Comparison of ENCODE assay signal across 10 cellular contexts in the genomic region with DNA sequence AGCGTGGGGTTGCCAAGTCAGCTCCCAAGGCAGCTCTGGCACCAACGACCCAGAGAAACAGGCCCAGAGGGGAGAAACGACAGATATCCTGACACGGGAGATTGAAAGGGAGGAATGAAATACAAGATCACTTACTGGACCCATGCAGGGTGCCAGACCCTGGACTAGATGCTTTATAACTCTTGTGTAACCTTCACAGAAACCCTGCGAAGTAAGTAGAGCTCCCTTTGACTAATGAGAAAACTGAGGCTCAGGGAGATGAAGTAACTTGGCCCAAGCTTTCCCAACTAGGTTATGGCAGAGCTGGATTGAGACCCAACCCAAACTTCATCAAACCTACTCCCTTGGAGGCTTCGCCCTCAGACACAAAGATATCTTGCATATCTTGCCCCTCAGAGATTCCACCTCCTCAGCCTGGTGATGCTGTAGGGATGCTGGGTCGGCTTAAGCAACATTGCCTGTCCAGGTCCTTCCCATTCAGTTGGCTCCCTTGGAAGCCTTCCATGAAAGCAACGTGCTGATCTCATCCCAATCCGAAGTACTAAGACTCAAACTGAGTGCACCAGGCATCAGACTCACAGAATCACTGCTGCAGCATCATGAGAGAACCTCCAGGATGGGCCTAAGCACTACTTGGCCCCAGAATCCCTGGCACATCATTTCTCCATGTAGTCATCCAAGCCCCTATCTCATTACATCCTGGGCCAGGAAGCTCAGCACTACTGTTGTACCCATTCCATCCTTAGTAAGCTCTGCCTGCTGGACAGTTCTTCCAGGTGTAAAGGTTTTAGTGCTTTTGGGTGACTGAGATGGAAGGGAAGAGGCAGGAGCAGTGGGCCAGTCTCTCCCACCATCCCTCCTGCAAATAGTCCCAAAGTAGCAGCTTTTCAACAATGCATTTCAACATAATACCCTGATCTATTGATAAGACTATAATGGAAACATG. TPM values are rescaled to one million over a fixed set of nuclear protein-coding genes. Genes with fewer than 3 reads are reported as not detected.
DNase-seq lines count a peak whose midpoint lies in the region; ATAC-seq and TF ChIP-seq lines count a peak whose summit lies in the region.
"Had no signal": no experiment of that assay in that cellular context is flagged by ENCODE, and none has a peak within 500 bp of the region (broad histone marks: within the 10 kb centered on the region; RNA-seq: fewer than 3 reads in every experiment).

No MANE protein-coding gene starts in this region.

- ATAC-seq in HG02973 (IDR thresholded peaks at IDR 0.05; ENCODE audit: unreplicated experiment) = no peak

- no peaks in the 10 kb centered on the region for H3K9me3 ChIP-seq in HEK293 (ENCODE audit: control insufficient read depth, insufficient read depth, low read depth, low read length)
- H3K9me3 ChIP-seq in breast epithelium = no peaks in the 10 kb centered on the region
- H3K9me3 ChIP-seq in mucosa of stomach (ENCODE audit: control insufficient read depth, low read length) = no peaks in the 10 kb centered on the region
- H3K9me3 ChIP-seq in SJCRH30 (replicated peaks) = no peaks in the 10 kb centered on the region

- POLR2A ChIA-PET in HEK293 (lab: Yijun Ruan, JAX) = interaction anchor here (0.8 to 4.1 kb wide), 5 partner anchors 14 to 61 kb away, joined by 3 to 25 read pairs (median 4); a partner anchor contains a TSS

- intact Hi-C loops in breast epithelium (cut with DNase I; ENCODE audit: low total_unique reads) (no loop called here), posterior vena cava (cut with DNase I) (no loop called here)

- H3K4me1 ChIP-seq in HEK293 (ENCODE audit: control insufficient read depth, insufficient read depth, low read length) (no peaks in the 10 kb centered on the region), breast epithelium (peaks cover 0 to 15% of the 10 kb centered on the region in 2 donors), mucosa of stomach (ENCODE audit: control insufficient read depth, insufficient read depth, low read length) (peaks cover 66% of the 10 kb centered on the region), SJCRH30 (no peaks in the 10 kb centered on the region)

- H3K36me3 ChIP-seq in HEK293 (ENCODE audit: control insufficient read depth in 2 of 2, insufficient read depth in 1 of 2, low read length in 2 of 2) = no peaks in the 10 kb centered on the region
- H3K36me3 ChIP-seq in breast epithelium = no peaks in the 10 kb centered on the region
- no peaks in the 10 kb centered on the region for H3K36me3 ChIP-seq in mucosa of stomach (ENCODE audit: control insufficient read depth, insufficient read depth, low read length)
- H3K36me3 ChIP-seq in SJCRH30 = no peaks in the 10 kb centered on the region

- H3K27ac ChIP-seq in 22Rv1 = peak overlapping the region; percentile 96
- H3K27ac ChIP-seq in HEK293 (ENCODE audit: extremely low read depth, low read depth, low read length) = no peak overlapping the region
- peak overlapping the region; percentile 72 to 78 for H3K27ac ChIP-seq in breast epithelium
- H3K27ac ChIP-seq in SJCRH30 = no peak overlapping the region

- TF ChIP-seq CTCF in 22Rv1 (IDR thresholded peaks at IDR 0.05) = no peak
- TF ChIP-seq CTCF in HEK293 (tag by site-specific recombination; IDR thresholded peaks at IDR 0.05) = no peak
- no peak for TF ChIP-seq CTCF in breast epithelium (IDR thresholded peaks at IDR 0.05)

- DNase-seq in breast epithelium (ENCODE audit: low spot score in 2 of 2) = no peak
- DNase-seq in CD1c-positive myeloid dendritic cell (ENCODE audit: extremely low spot score) = no peak
- no peak for DNase-seq in SJCRH30
- no peak for DNase-seq in posterior vena cava (ENCODE audit: low spot score)
- DNase-seq: SHP77 treated with DMSO at 0.1 percent for 48 hours had no signal

- no peaks in the 10 kb centered on the region for H3K27me3 ChIP-seq in breast epithelium
- peaks cover 3% of the 10 kb centered on the region for H3K27me3 ChIP-seq in mucosa of stomach (ENCODE audit: control insufficient read depth, insufficient read depth, low read length)
- peaks cover 19% of the 10 kb centered on the region for H3K27me3 ChIP-seq in SJCRH30

- H3K4me3 ChIP-seq in HEK293 (ENCODE audit: low read depth, low read length) (no peak overlapping the region), breast epithelium (peak overlapping the region; percentile 37 to 68 (median 62)), mucosa of stomach (ENCODE audit: low read length) (peak overlapping the region; percentile 15), SJCRH30 (no peak overlapping the region)

- CTCF ChIA-PET in HEK293 (lab: Yijun Ruan, JAX) = interaction anchor here (0.5 to 10.8 kb wide), 22 partner anchors 9 to 814 kb away, joined by 3 to 87 read pairs (median 4); no protein-coding TSS in a partner anchor

- peak overlapping the region; percentile 67 for H3K9ac ChIP-seq in mucosa of stomach (ENCODE audit: low read length)

- TF ChIP-seq POLR2A in breast epithelium (IDR thresholded peaks at IDR 0.05) = no peak

TF ChIP-seq in HEK293, 187 proteins besides CTCF, POLR2A, EP300 and RAD21:
- TF ChIP-seq, protein P1, sequence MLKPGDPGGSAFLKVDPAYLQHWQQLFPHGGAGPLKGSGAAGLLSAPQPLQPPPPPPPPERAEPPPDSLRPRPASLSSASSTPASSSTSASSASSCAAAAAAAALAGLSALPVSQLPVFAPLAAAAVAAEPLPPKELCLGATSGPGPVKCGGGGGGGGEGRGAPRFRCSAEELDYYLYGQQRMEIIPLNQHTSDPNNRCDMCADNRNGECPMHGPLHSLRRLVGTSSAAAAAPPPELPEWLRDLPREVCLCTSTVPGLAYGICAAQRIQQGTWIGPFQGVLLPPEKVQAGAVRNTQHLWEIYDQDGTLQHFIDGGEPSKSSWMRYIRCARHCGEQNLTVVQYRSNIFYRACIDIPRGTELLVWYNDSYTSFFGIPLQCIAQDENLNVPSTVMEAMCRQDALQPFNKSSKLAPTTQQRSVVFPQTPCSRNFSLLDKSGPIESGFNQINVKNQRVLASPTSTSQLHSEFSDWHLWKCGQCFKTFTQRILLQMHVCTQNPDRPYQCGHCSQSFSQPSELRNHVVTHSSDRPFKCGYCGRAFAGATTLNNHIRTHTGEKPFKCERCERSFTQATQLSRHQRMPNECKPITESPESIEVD (tag by site-specific recombination; IDR thresholded peaks at IDR 0.05) = no peak
- TF ChIP-seq, protein P2, sequence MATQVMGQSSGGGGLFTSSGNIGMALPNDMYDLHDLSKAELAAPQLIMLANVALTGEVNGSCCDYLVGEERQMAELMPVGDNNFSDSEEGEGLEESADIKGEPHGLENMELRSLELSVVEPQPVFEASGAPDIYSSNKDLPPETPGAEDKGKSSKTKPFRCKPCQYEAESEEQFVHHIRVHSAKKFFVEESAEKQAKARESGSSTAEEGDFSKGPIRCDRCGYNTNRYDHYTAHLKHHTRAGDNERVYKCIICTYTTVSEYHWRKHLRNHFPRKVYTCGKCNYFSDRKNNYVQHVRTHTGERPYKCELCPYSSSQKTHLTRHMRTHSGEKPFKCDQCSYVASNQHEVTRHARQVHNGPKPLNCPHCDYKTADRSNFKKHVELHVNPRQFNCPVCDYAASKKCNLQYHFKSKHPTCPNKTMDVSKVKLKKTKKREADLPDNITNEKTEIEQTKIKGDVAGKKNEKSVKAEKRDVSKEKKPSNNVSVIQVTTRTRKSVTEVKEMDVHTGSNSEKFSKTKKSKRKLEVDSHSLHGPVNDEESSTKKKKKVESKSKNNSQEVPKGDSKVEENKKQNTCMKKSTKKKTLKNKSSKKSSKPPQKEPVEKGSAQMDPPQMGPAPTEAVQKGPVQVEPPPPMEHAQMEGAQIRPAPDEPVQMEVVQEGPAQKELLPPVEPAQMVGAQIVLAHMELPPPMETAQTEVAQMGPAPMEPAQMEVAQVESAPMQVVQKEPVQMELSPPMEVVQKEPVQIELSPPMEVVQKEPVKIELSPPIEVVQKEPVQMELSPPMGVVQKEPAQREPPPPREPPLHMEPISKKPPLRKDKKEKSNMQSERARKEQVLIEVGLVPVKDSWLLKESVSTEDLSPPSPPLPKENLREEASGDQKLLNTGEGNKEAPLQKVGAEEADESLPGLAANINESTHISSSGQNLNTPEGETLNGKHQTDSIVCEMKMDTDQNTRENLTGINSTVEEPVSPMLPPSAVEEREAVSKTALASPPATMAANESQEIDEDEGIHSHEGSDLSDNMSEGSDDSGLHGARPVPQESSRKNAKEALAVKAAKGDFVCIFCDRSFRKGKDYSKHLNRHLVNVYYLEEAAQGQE (tag by site-specific recombination; IDR thresholded peaks at IDR 0.05) = peak; percentile 60

RNA-seq across cellular contexts. Expression of a gene that starts 1.1 kb away (rescaled TPM):
- total RNA-seq in breast epithelium (1 to 10 TPM in 2 of 3 donors, not detected in 1; 5.9 to 8.0 TPM), posterior vena cava (under 1 TPM; 0.10 to 0.42 TPM)
- total RNA-seq in SJCRH30 (2014; rRNA removed; shearing (Covaris generic)) = 0.06 and 0.08 TPM in 2 replicates

RNA-seq across cellular contexts. Expression of a gene that starts 7.5 kb away (rescaled TPM):
- not detected for total RNA-seq in breast epithelium
- not detected in 2 replicates for total RNA-seq in SJCRH30 (2014; rRNA removed; shearing (Covaris generic))
- total RNA-seq in posterior vena cava = under 1 TPM in 1 of 2 donors, not detected in 1; 0.38 TPM
- total RNA-seq: Daoy had no signal

RNA-seq across cellular contexts. Expression of a gene that starts 21.2 kb away (rescaled TPM):
- total RNA-seq in breast epithelium = 100 to 1,000 TPM; 195 to 259 (median 231) TPM
- 82.6 and 85.4 TPM in 2 replicates for total RNA-seq in SJCRH30 (2014; rRNA removed; shearing (Covaris generic))
- total RNA-seq in posterior vena cava = 100 to 1,000 TPM; 237 to 244 TPM

RNA-seq across cellular contexts. Expression of a gene that starts 46.5 kb away (rescaled TPM):
- total RNA-seq in breast epithelium = 1 to 10 TPM in 2 of 3 donors, under 1 TPM in 1; 0.80 to 2.6 (median 2.6) TPM
- 0.41 and 0.42 TPM in 2 replicates for total RNA-seq in SJCRH30 (2014; rRNA removed; shearing (Covaris generic))
- total RNA-seq in posterior vena cava = 1 to 10 TPM; 1.2 to 2.2 TPM

Comparison
In these comparisons a context has a peak if more than half of its experiments do, and no peak if none do; other contexts are left out.
1. H3K27ac ChIP-seq: peak in 22Rv1 (single experiment) and breast epithelium (2 of 2); none in HEK293 (single experiment) and SJCRH30 (single experiment).
2. H3K4me3 ChIP-seq: peak in breast epithelium (3 of 3) and mucosa of stomach (single experiment); none in HEK293 (single experiment) and SJCRH30 (single experiment).